Comparison of ENCODE assay signal across 19 cellular contexts in genomic region chr9:121914604-121915303, GRCh38.
"Had no signal": no experiment of that assay in that cellular context is flagged by ENCODE, and none has a peak within 500 bp of the region (broad histone marks: within the 10 kb centered on the region; RNA-seq: fewer than 3 reads in every experiment).

No MANE protein-coding gene starts in this region.

- H3K9me3 ChIP-seq: lower lobe of right lung, pancreas, thoracic aorta had no signal

- H3K36me3 ChIP-seq: brain microvascular endothelial cell, lower lobe of right lung, pancreas, thoracic aorta had no signal

- H3K27ac ChIP-seq: epithelial cell of prostate, lower lobe of right lung, pancreas, thoracic aorta had no signal

- H3K4me1 ChIP-seq: lower lobe of right lung, pancreas had no signal

- DNase-seq: activated CD4-positive, alpha-beta T cell treated with anti-CD3 and anti-CD28 coated beads, Interleukin-2, amount 50 U/mL, for 1 hour; activated naive CD4-positive, alpha-beta T cell; activated naive CD8-positive, alpha-beta T cell treated with anti-CD3 and anti-CD28 coated beads, Interleukin-2, amount 10 ng/mL, durations not matched to agents 7 days and 5 days; anterior cingulate cortex; brain microvascular endothelial cell; dermis blood vessel endothelial cell; effector memory CD8-positive, alpha-beta T cell; foreskin melanocyte; kidney glomerular epithelial cell; lower lobe of right lung; naive thymus-derived CD4-positive, alpha-beta T cell; pancreas; stimulated activated CD4-positive, alpha-beta T cell treated with anti-CD3 and anti-CD28 coated beads, Interleukin-12 subunit alpha, Interleukin-12 subunit beta, amount 100 ng/mL, for 4 hours; stimulated activated CD4-positive, alpha-beta T cell treated with anti-CD3 and anti-CD28 coated beads, Interleukin-2, amount 100 ng/mL, for 24 hours; T-helper 9 cell had no signal

- ATAC-seq: activated CD4-positive, CD25-positive, alpha-beta regulatory T cell treated with anti-CD3 and anti-CD28 coated beads, Interleukin-2, amount 50 U/mL, for 24 hours; effector memory CD8-positive, alpha-beta T cell; naive thymus-derived CD4-positive, alpha-beta T cell; pancreas; stimulated activated effector memory CD8-positive, alpha-beta T cell treated with anti-CD3 and anti-CD28 coated beads, Interleukin-12 subunit alpha, Interleukin-12 subunit beta, amount 100 ng/mL, for 72 hours had no signal

- H3K4me3 ChIP-seq: lower lobe of right lung, pancreas, thoracic aorta had no signal

- H3K27me3 ChIP-seq: brain microvascular endothelial cell, pancreas had no signal
